In genomic region chr6:53544050-53544499, GRCh38 we compare ENCODE assay signal across 8 cellular contexts. TPM values are rescaled to one million over a fixed set of nuclear protein-coding genes. Genes with fewer than 3 reads are reported as not detected.
DNase-seq lines count a peak whose midpoint lies in the region; ATAC-seq, FAIRE-seq and TF ChIP-seq lines count a peak whose summit lies in the region.

No MANE protein-coding gene starts in this region.

- H3K27me3 ChIP-seq in endothelial cell of umbilical vein (ENCODE audit: control insufficient read depth in 2 of 2, insufficient read depth in 2 of 2, low read length in 2 of 2), result no peaks in the 10 kb centered on the region
- peaks cover 20% of the 10 kb centered on the region for H3K27me3 ChIP-seq in neutrophil

- H3K36me3 ChIP-seq in endothelial cell of umbilical vein (ENCODE audit: control insufficient read depth in 2 of 2, extremely low read depth in 1 of 2, insufficient read depth in 2 of 2, low read length in 2 of 2) (no peaks in the 10 kb centered on the region), neutrophil (no peaks in the 10 kb centered on the region)

- ATAC-seq in HG02973 (IDR thresholded peaks at IDR 0.05; ENCODE audit: unreplicated experiment) (no peak), GM21423 (IDR thresholded peaks at IDR 0.05; ENCODE audit: unreplicated experiment) (no peak)

- H3K79me2 ChIP-seq in endothelial cell of umbilical vein (ENCODE audit: control insufficient read depth, insufficient read depth, low read length), result peaks cover 17% of the 10 kb centered on the region

- no peaks in the 10 kb centered on the region for H3K9me1 ChIP-seq in endothelial cell of umbilical vein (replicated peaks; ENCODE audit: control insufficient read depth, extremely low read depth, insufficient read depth, low read length)

- peak; percentile 14 for DNase-seq in activated naive CD4-positive, alpha-beta T cell treated with Interleukin-2 at 50 U/mL for 16 hours
- DNase-seq in activated naive CD4-positive, alpha-beta T cell treated with anti-CD3 and anti-CD28 coated beads, Interleukin-2, amount 50 U/mL, for 16 hours, result no peak
- DNase-seq in SK-N-DZ (ENCODE audit: low spot score) (peak; percentile 12), endothelial cell of umbilical vein (ENCODE audit: low read depth, low spot score) (no peak), NCI-H146 (lab: John Stamatoyannopoulos, UW) (no peak)

- dilution Hi-C loops in endothelial cell of umbilical vein (cut with MboI; ENCODE audit: extremely low pct_ligation_motif_present, low sequenced_read_pairs), result no loop called here

- BruUV-seq in endothelial cell of umbilical vein (replicated peaks; lab: Mats Ljungman, UMichigan), result no TSS peak

- POLR2A ChIA-PET in endothelial cell of umbilical vein (lab: Charles Lee), result interaction anchor here (0.5 to 0.8 kb wide), 2 partner anchors 14 to 398 kb away, joined by 3 to 4 read pairs; no protein-coding TSS in a partner anchor

- peak overlapping the region; percentile 65 for H3K9ac ChIP-seq in endothelial cell of umbilical vein (replicated peaks; ENCODE audit: extremely low read depth, insufficient read depth, low read length)

- no peak for TF ChIP-seq CTCF in endothelial cell of umbilical vein (IDR thresholded peaks at IDR 0.05; ENCODE audit: extremely low read depth in 1 of 2, insufficient read depth in 1 of 2, low read depth in 1 of 2, low read length in 2 of 2)
- TF ChIP-seq CTCF in neutrophil (IDR thresholded peaks at IDR 0.05), result no peak

- intact Hi-C loops in endothelial cell of umbilical vein (cut with micrococcal nuclease), result loop anchor here (1.0 to 10.0 kb wide), 6 partner anchors 107 to 571 kb away; partner anchors contain the start of genes LRRC1 and MLIP

- H4K20me1 ChIP-seq in endothelial cell of umbilical vein (replicated peaks; ENCODE audit: control insufficient read depth, extremely low read depth, insufficient read depth, low read length), result no peaks in the 10 kb centered on the region

- H3K4me3 ChIP-seq in endothelial cell of umbilical vein (replicated peaks in 1 of 3; ENCODE audit: insufficient read depth in 1 of 3, low read depth in 1 of 3, low read length in 3 of 3) (peak overlapping the region; percentile 44 to 73 (median 63)), neutrophil (ENCODE audit: low read depth in 1 of 2, low read length in 1 of 2) (peak overlapping the region; percentile 69 to 78)

- H3K4me1 ChIP-seq in endothelial cell of umbilical vein (ENCODE audit: control insufficient read depth, extremely low read depth, insufficient read depth, low read length), result peaks cover 24% of the 10 kb centered on the region
- peaks cover 23 to 31% of the 10 kb centered on the region in 2 experiments for H3K4me1 ChIP-seq in neutrophil (ENCODE audit: control insufficient read depth in 1 of 2, insufficient read depth in 1 of 2, low read depth in 1 of 2, low read length in 1 of 2)

- H3K9me3 ChIP-seq in endothelial cell of umbilical vein (replicated peaks; ENCODE audit: control insufficient read depth, insufficient read depth, low read length) (no peaks in the 10 kb centered on the region), neutrophil (no peaks in the 10 kb centered on the region)

- H3K4me2 ChIP-seq in endothelial cell of umbilical vein (ENCODE audit: insufficient read depth, low read length), result peak overlapping the region; percentile 92

- CTCF ChIA-PET in endothelial cell of umbilical vein (lab: Charles Lee), result interaction anchor here (1.1 to 2.3 kb wide), 9 partner anchors 13 to 184 kb away, joined by 3 to 15 read pairs (median 6); no protein-coding TSS in a partner anchor

- FAIRE-seq in endothelial cell of umbilical vein (lab: Jason Lieb, UNC), result peak; percentile 62

- H2AFZ ChIP-seq in endothelial cell of umbilical vein (ENCODE audit: low read depth, low read length), result peak overlapping the region; percentile 31

- no peak for TF ChIP-seq POLR2A in endothelial cell of umbilical vein (IDR thresholded peaks at IDR 0.05; ENCODE audit: low read depth, low read length)

- H3K27ac ChIP-seq in endothelial cell of umbilical vein (ENCODE audit: insufficient read depth, low read depth, low read length) (peak overlapping the region; percentile 53), neutrophil (peak overlapping the region; percentile 74)

TF ChIP-seq in endothelial cell of umbilical vein, 7 proteins besides CTCF, POLR2A, EP300 and RAD21:
- TF ChIP-seq MAX (IDR thresholded peaks at IDR 0.05; ENCODE audit: insufficient read depth, insufficient read length) (no peak), POLR2AphosphoS5 (IDR thresholded peaks at IDR 0.05; ENCODE audit: insufficient read depth, low read depth, low read length) (no peak), EZH2 (IDR thresholded peaks at IDR 0.05; ENCODE audit: borderline replicate concordance, low read depth, low read length, severe bottlenecking) (no peak), MYC (IDR thresholded peaks at IDR 0.05; ENCODE audit: low read depth, low read length) (no peak), JUN (IDR thresholded peaks at IDR 0.05; ENCODE audit: borderline replicate concordance, insufficient read depth, insufficient read length, low read depth) (no peak), GATA2 (IDR thresholded peaks at IDR 0.05; ENCODE audit: insufficient read depth, insufficient read length, low read depth, low read length) (no peak), FOS (IDR thresholded peaks at IDR 0.05; ENCODE audit: borderline replicate concordance, insufficient read depth, low read length) (no peak)
TF ChIP-seq in endothelial cell of umbilical vein: peak in this region for 0.

RNA-seq across cellular contexts. Expression of gene GCLC, which starts 0.8 kb away (rescaled TPM):
- 18.3 and 22.7 TPM in 2 replicates for polyA plus RNA-seq in SK-N-DZ (2014; cell fraction: cytosol; rRNA removed)
- 21.0 and 24.6 TPM in 2 replicates for polyA plus RNA-seq in SK-N-DZ (2014; cell fraction: nucleus; rRNA removed)
- 17.3 and 22.8 TPM in 2 replicates for total RNA-seq in endothelial cell of umbilical vein
- polyA plus RNA-seq in endothelial cell of umbilical vein, result 7.2 and 7.3 TPM in 2 replicates
- 9.2 and 11.2 TPM in 2 replicates for polyA plus RNA-seq in endothelial cell of umbilical vein (2011; cell fraction: cytosol; rRNA removed)
- 24.8 and 29.0 TPM in 2 replicates for polyA plus RNA-seq in endothelial cell of umbilical vein (2011; cell fraction: nucleus; rRNA removed)
- 15.9 and 18.9 TPM in 2 replicates for polyA plus RNA-seq in endothelial cell of umbilical vein (2012)
- 25.9 and 26.3 TPM in 2 replicates for polyA minus RNA-seq in endothelial cell of umbilical vein
- polyA minus RNA-seq in endothelial cell of umbilical vein (2011; cell fraction: cytosol; rRNA and poly(A)+ RNA removed), result 18.5 TPM
- polyA minus RNA-seq in endothelial cell of umbilical vein (2011; cell fraction: nucleus; rRNA and poly(A)+ RNA removed), result 21.6 and 32.4 TPM in 2 replicates

Comparison
In these comparisons a context has a peak if more than half of its experiments do, and no peak if none do; other contexts are left out.
1. DNase-seq: peak in activated naive CD4-positive, alpha-beta T cell treated with Interleukin-2 at 50 U/mL for 16 hours (single experiment) and SK-N-DZ (single experiment); none in activated naive CD4-positive, alpha-beta T cell treated with anti-CD3 and anti-CD28 coated beads, Interleukin-2, amount 50 U/mL, for 16 hours (single experiment), endothelial cell of umbilical vein (single experiment) and NCI-H146 (single experiment).